Comparison of ENCODE assay signal across 8 cellular contexts in the genomic region with DNA sequence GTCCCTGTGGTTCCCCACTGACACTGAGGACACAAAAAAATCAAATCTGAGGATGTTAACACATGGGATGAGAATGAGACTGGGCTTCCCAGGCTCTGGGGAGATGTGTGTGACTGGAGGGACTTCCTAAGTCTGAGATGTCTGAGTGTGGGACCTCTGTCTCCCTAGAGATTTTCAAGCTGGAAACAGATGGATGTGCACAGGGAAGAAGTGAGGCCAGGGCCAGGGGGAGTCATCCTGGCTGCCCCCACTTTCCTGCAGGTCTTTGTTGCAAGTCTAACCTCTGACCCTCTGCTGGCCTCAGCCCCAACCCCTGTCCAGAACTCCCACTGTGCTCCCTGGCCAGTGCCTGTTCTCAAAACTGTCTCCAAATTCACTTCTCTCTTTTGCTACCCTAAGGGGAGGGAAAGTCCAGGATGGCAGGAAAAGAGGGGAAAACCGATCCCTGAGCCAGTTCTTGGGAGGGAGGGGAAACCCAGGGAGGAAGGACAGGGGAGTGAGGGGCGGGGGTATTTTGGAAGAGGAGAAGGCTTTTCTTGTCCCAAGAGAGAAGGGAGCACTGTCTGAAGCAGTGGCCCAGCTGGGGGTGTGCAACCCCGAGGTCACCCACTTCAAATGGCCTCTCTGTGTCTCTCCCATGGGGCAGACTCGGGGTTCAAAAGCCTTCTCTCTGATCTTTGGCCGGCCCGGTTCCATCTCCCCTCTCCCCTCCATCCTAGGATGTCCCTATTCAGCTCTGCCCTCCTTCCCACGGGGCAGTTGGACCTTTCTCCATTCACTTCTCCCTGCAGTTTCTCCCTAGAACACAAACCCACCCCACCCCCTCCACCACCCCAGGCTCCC. TPM values are rescaled to one million over a fixed set of nuclear protein-coding genes. Genes with fewer than 3 reads are reported as not detected.
DNase-seq lines count a peak whose midpoint lies in the region; ATAC-seq and TF ChIP-seq lines count a peak whose summit lies in the region.

No MANE protein-coding gene starts in this region.

- H3K9me3 Mint-ChIP-seq in brain = peaks cover 0 to 2% (median 0%) of the 10 kb centered on the region in 5 experiments

- peaks cover 16% of the 10 kb centered on the region for H3K27me3 Mint-ChIP-seq in brain

- intact Hi-C loops in heart left ventricle (cut with DNase I) = loop anchor here in 4 of 10 donors (1.0 to 10.0 kb wide), 7 partner anchors 39 to 401 kb away; partner anchors contain the start of gene DDR1 (in 2 of the 4)
- intact Hi-C loops in cardiac septum (cut with DNase I) = loop anchor here (5.0 kb wide), 1 partner anchor 144 kb away; no protein-coding TSS in a partner anchor

- peaks cover 56% of the 10 kb centered on the region for H3K79me2 ChIP-seq in mesendoderm (ENCODE audit: control insufficient read depth, insufficient read depth, low read length)

- peak overlapping the region; percentile 86 to 95 (median 91) for H3K27ac Mint-ChIP-seq in brain

- H3K4me3 ChIP-seq in heart left ventricle (peak overlapping the region; percentile 52 to 96 (median 74)), mesendoderm (ENCODE audit: low read length) (peak overlapping the region; percentile 46)

- H3K23ac ChIP-seq in mesendoderm (ENCODE audit: low read length) = peak overlapping the region; percentile 66

- WGBS in heart left ventricle, 4 donors = 25 to 31% (median 29%) methylated on average over 7 of the region's 7 CpGs
- no CpG with 5 or more reads among the region's 7 CpGs for WGBS in mesendoderm (ENCODE audit: extremely low coverage, insufficient coverage, low lambda C conversion rate)

- no peaks in the 10 kb centered on the region for H3K27me3 ChIP-seq in heart left ventricle
- H3K27me3 ChIP-seq in mesendoderm (ENCODE audit: insufficient read depth, low read length, poor library complexity) = no peaks in the 10 kb centered on the region

- H3K27ac ChIP-seq in heart left ventricle (peak overlapping the region; percentile 92 to 100 (median 98)), mesendoderm (ENCODE audit: low read depth, low read length) (peak overlapping the region; percentile 87)

- TF ChIP-seq CTCF in heart left ventricle (IDR thresholded peaks at IDR 0.05) (no peak), brain (conservative IDR thresholded peaks at IDR 0.05) (no peak)

- peak overlapping the region; percentile 66 for H3K9ac ChIP-seq in mesendoderm (ENCODE audit: low read length)

- H3K18ac ChIP-seq in mesendoderm (ENCODE audit: low read length) = no peak overlapping the region

- H3K4me1 ChIP-seq in heart left ventricle (peaks cover 0 to 84% (median 51%) of the 10 kb centered on the region in 12 donors), mesendoderm (ENCODE audit: control insufficient read depth, low read depth, low read length) (peaks cover 21% of the 10 kb centered on the region)

- no peak overlapping the region for H4K8ac ChIP-seq in mesendoderm (ENCODE audit: low read depth, low read length)

- no peak overlapping the region for H2BK5ac ChIP-seq in mesendoderm (ENCODE audit: low read length)

- peaks cover 31% of the 10 kb centered on the region for H3K36me3 Mint-ChIP-seq in brain

- H3K9me3 ChIP-seq in heart left ventricle = no peaks in the 10 kb centered on the region

- peak in 3 of 5 donors; percentile 35 to 60 (median 40) for DNase-seq in heart left ventricle
- DNase-seq in cardiac septum (ENCODE audit: low spot score) = no peak
- no peak for DNase-seq in mesendoderm
- DNase-seq in ureter (ENCODE audit: low spot score) = peak; percentile 58
- DNase-seq in NK-92 (lab: John Stamatoyannopoulos, UW; ENCODE audit: unreplicated experiment) = no peak
- no peak for DNase-seq in NCI-H2171 (lab: John Stamatoyannopoulos, UW)

- H2BK15ac ChIP-seq in mesendoderm (replicated peaks; ENCODE audit: low read depth) = no peak overlapping the region

- H4K5ac ChIP-seq in mesendoderm (ENCODE audit: low read length) = no peak overlapping the region

- peaks cover 0 to 44% (median 15%) of the 10 kb centered on the region in 9 donors for H3K36me3 ChIP-seq in heart left ventricle
- peaks cover 4% of the 10 kb centered on the region for H3K36me3 ChIP-seq in mesendoderm (ENCODE audit: control insufficient read depth, insufficient read depth, low read length)

- TF ChIP-seq POLR2A in heart left ventricle (IDR thresholded peaks at IDR 0.05) = no peak

- H2BK120ac ChIP-seq in mesendoderm (ENCODE audit: low read depth, low read length) = no peak overlapping the region

- peak overlapping the region; percentile 57 for H3K4me2 ChIP-seq in mesendoderm (ENCODE audit: low read length)

- H3K79me1 ChIP-seq in mesendoderm (ENCODE audit: low read length) = peaks cover 29% of the 10 kb centered on the region

- H3K4me3 Mint-ChIP-seq in brain = peak overlapping the region; percentile 88 to 99 (median 92)

- H3K4ac ChIP-seq in mesendoderm (ENCODE audit: low read depth, low read length) = peak overlapping the region; percentile 20

- peak overlapping the region; percentile 77 for H3K56ac ChIP-seq in mesendoderm (ENCODE audit: low read length)

- no peak for ATAC-seq in heart left ventricle
- no peak for ATAC-seq in HG03280 (IDR thresholded peaks at IDR 0.05; ENCODE audit: unreplicated experiment)

- H2AK5ac ChIP-seq in mesendoderm (ENCODE audit: low read length) = peak overlapping the region; percentile 69

- H3K4me1 Mint-ChIP-seq in brain = peaks cover 87% of the 10 kb centered on the region

RNA-seq across cellular contexts. Expression of gene PPP1R18, which starts 3.1 kb away (rescaled TPM):
- 10 to 100 TPM; 11.9 to 77.2 (median 18.5) TPM for total RNA-seq in heart left ventricle
- polyA plus RNA-seq in heart left ventricle = 10 to 100 TPM; 19.4 to 21.8 TPM
- total RNA-seq in cardiac septum = 37.7 TPM
- polyA plus RNA-seq in brain (ENCODE audit: insufficient read depth, low read depth, low replicate concordance) = 99.8 TPM
- polyA plus RNA-seq in mesendoderm (2013, experiment 1 of 2) = 32.4 TPM
- polyA plus RNA-seq in mesendoderm (2013, experiment 2 of 2) = 33.3 TPM
- total RNA-seq in ureter = 31.5 TPM

RNA-seq across cellular contexts. Expression of gene NRM, which starts 7.4 kb away (rescaled TPM):
- total RNA-seq in heart left ventricle (1 to 10 TPM; 2.2 to 9.6 (median 3.9) TPM), cardiac septum (4.3 TPM), ureter (12.3 TPM)
- polyA plus RNA-seq in heart left ventricle (1 to 10 TPM; 5.6 to 8.6 TPM), brain (ENCODE audit: insufficient read depth, low read depth, low replicate concordance) (165 TPM)
- polyA plus RNA-seq in mesendoderm (2013, experiment 1 of 2) = 49.8 TPM
- 49.7 TPM for polyA plus RNA-seq in mesendoderm (2013, experiment 2 of 2)

RNA-seq across cellular contexts. Expression of gene DHX16, which starts 10.6 kb away (rescaled TPM):
- 10 to 100 TPM; 17.6 to 26.1 (median 21.0) TPM for total RNA-seq in heart left ventricle
- polyA plus RNA-seq in heart left ventricle = 10 to 100 TPM; 16.1 to 39.4 TPM
- 21.6 TPM for total RNA-seq in cardiac septum
- polyA plus RNA-seq in brain (ENCODE audit: insufficient read depth, low read depth, low replicate concordance) = 41.2 TPM
- 22.9 TPM for polyA plus RNA-seq in mesendoderm (2013, experiment 1 of 2)
- polyA plus RNA-seq in mesendoderm (2013, experiment 2 of 2) = 23.1 TPM
- 31.5 TPM for total RNA-seq in ureter

RNA-seq across cellular contexts. Expression of gene MDC1, which starts 33.7 kb away (rescaled TPM):
- 10 to 100 TPM; 10.6 to 25.0 (median 17.5) TPM for total RNA-seq in heart left ventricle
- polyA plus RNA-seq in heart left ventricle = 10 to 100 TPM in 1 of 2 donors, 1 to 10 TPM in 1; 8.6 to 13.9 TPM
- 23.1 TPM for total RNA-seq in cardiac septum
- 124 TPM for polyA plus RNA-seq in brain (ENCODE audit: insufficient read depth, low read depth, low replicate concordance)
- 30.4 TPM for polyA plus RNA-seq in mesendoderm (2013, experiment 1 of 2)
- polyA plus RNA-seq in mesendoderm (2013, experiment 2 of 2) = 29.4 TPM
- total RNA-seq in ureter = 41.1 TPM

RNA-seq across cellular contexts. Expression of gene C6orf136, which starts 36.4 kb away (rescaled TPM):
- total RNA-seq in heart left ventricle (10 to 100 TPM; 27.9 to 58.9 (median 47.4) TPM), cardiac septum (49.1 TPM), ureter (27.1 TPM)
- polyA plus RNA-seq in heart left ventricle (10 to 100 TPM; 46.0 to 79.3 TPM), brain (ENCODE audit: insufficient read depth, low read depth, low replicate concordance) (41.1 TPM)
- 18.8 TPM for polyA plus RNA-seq in mesendoderm (2013, experiment 1 of 2)
- polyA plus RNA-seq in mesendoderm (2013, experiment 2 of 2) = 18.7 TPM

Comparison
In these comparisons a context has a peak if more than half of its experiments do, and no peak if none do; other contexts are left out.
1. DNase-seq: peak in heart left ventricle (3 of 5) and ureter (single experiment); none in cardiac septum (single experiment), mesendoderm (single experiment), NK-92 (single experiment) and NCI-H2171 (single experiment).